ENCODE assay signal across 8 cellular contexts in genomic region chr2:26043862-26044736, GRCh38. TPM values are rescaled to one million over a fixed set of nuclear protein-coding genes. Genes with fewer than 3 reads are reported as not detected.
DNase-seq lines count a peak whose midpoint lies in the region; ATAC-seq, FAIRE-seq and TF ChIP-seq lines count a peak whose summit lies in the region.

No MANE protein-coding gene starts in this region.

- peaks cover 66% of the 10 kb centered on the region for H3K4me1 Mint-ChIP-seq in CD8-positive, alpha-beta T cell (ENCODE audit: low read depth)

- H3K27me3 Mint-ChIP-seq in CD8-positive, alpha-beta T cell (ENCODE audit: low read depth), result no peaks in the 10 kb centered on the region

- peak overlapping the region; percentile 49 for H3K4me3 Mint-ChIP-seq in CD8-positive, alpha-beta T cell

- no peak for FAIRE-seq in RCC 7860 (lab: Jason Lieb, UNC)

- POLR2A ChIA-PET in CD8-positive, alpha-beta T cell (lab: Charles Lee), result interaction anchor here (0.6 kb wide), 1 partner anchor 26 kb away, joined by 3 read pairs; no protein-coding TSS in a partner anchor

- peaks cover 21% of the 10 kb centered on the region for H3K36me3 Mint-ChIP-seq in CD8-positive, alpha-beta T cell

- no peaks in the 10 kb centered on the region for H3K27me3 ChIP-seq in CD8-positive, alpha-beta T cell (ENCODE audit: insufficient read depth, low read length)

- no peaks in the 10 kb centered on the region for H3K36me3 ChIP-seq in CD8-positive, alpha-beta T cell (ENCODE audit: insufficient read depth, low read length)

- no peak overlapping the region for H3K27ac ChIP-seq in CD8-positive, alpha-beta T cell (ENCODE audit: low read depth, low read length)

- intact Hi-C loops in CD8-positive, alpha-beta T cell (cut with DNase I, micrococcal nuclease), result no loop called here

- H3K4me3 ChIP-seq in CD8-positive, alpha-beta T cell (ENCODE audit: low read depth, low read length), result no peak overlapping the region

- peak overlapping the region; percentile 52 for H3K27ac Mint-ChIP-seq in CD8-positive, alpha-beta T cell

- CTCF ChIA-PET in CD8-positive, alpha-beta T cell (lab: Charles Lee), result no interaction called here

- TF ChIP-seq CTCF in CD8-positive, alpha-beta T cell (IDR thresholded peaks at IDR 0.05), result no peak

- ATAC-seq in CD8-positive, alpha-beta T cell, result peak; percentile 63
- peak; percentile 53 for ATAC-seq in HG02610 (IDR thresholded peaks at IDR 0.05; ENCODE audit: unreplicated experiment)
- no peak for ATAC-seq in HG03469 (IDR thresholded peaks at IDR 0.05; ENCODE audit: unreplicated experiment)

- peaks cover 28% of the 10 kb centered on the region for H3K4me1 ChIP-seq in CD8-positive, alpha-beta T cell (ENCODE audit: insufficient read depth, low read length)

- no peaks in the 10 kb centered on the region for H3K9me3 ChIP-seq in CD8-positive, alpha-beta T cell (ENCODE audit: low read length)

- no peaks in the 10 kb centered on the region for H3K9me3 Mint-ChIP-seq in CD8-positive, alpha-beta T cell

- DNase-seq in CD8-positive, alpha-beta T cell, result no peak
- peak; percentile 57 for DNase-seq in amniotic epithelial cell (ENCODE audit: low read depth)
- DNase-seq in medulla oblongata (ENCODE audit: extremely low spot score), result peak; percentile 21
- DNase-seq in RCC 7860 (ENCODE audit: low spot score), result no peak
- DNase-seq in stimulated activated CD8-positive, alpha-beta memory T cell treated with anti-CD3 and anti-CD28 coated beads, Interleukin-4, amount 100 ng/mL, for 48 hours, result no peak
- no peak for DNase-seq in NCI-H526 (lab: John Stamatoyannopoulos, UW)

RNA-seq across cellular contexts. Expression of gene RAB10, which starts 10.2 kb away (rescaled TPM):
- 10 to 100 TPM; 12.7 TPM for total RNA-seq in CD8-positive, alpha-beta T cell

Comparison
In these comparisons a context has a peak if more than half of its experiments do, and no peak if none do; other contexts are left out.
1. DNase-seq: peak in amniotic epithelial cell (single experiment) and medulla oblongata (single experiment); none in CD8-positive, alpha-beta T cell (0 of 7), RCC 7860 (single experiment), stimulated activated CD8-positive, alpha-beta memory T cell treated with anti-CD3 and anti-CD28 coated beads, Interleukin-4, amount 100 ng/mL, for 48 hours (single experiment) and NCI-H526 (0 of 2).